In genomic region chr1:14778882-14779594, GRCh38 we compare ENCODE assay signal across 8 cellular contexts.
DNase-seq lines count a peak whose midpoint lies in the region; ATAC-seq and TF ChIP-seq lines count a peak whose summit lies in the region.

No MANE protein-coding gene starts in this region.

- no peaks in the 10 kb centered on the region for H3K79me2 ChIP-seq in neural progenitor cell (ENCODE audit: low read depth)

- H3K4me2 ChIP-seq in neural progenitor cell: peak overlapping the region; percentile 49

- H3K27ac Mint-ChIP-seq in endodermal cell: peak overlapping the region; percentile 78
- H3K27ac Mint-ChIP-seq in neural progenitor cell: no peak overlapping the region

- 55 to 63% methylated on average over 9 to 10 of the region's 10 CpGs for WGBS in endodermal cell (ENCODE audit: insufficient coverage in 1 of 2, insufficient read length in 1 of 2), 2 experiments

- peaks cover 32% of the 10 kb centered on the region for H4K20me1 ChIP-seq in neural progenitor cell (ENCODE audit: low read depth)

- H3K4me1 ChIP-seq in endodermal cell (ENCODE audit: control insufficient read depth, insufficient read depth, low read length) (peaks cover 7% of the 10 kb centered on the region), neural progenitor cell (peaks cover 50% of the 10 kb centered on the region)

- DNase-seq in AG20443 (ENCODE audit: low spot score) (peak; percentile 74), GM13976 (ENCODE audit: low spot score) (peak; percentile 61), RPMI8226 (peak; percentile 62), endodermal cell (peak; percentile 94), neural progenitor cell (ENCODE audit: low spot score) (peak; percentile 84), mesenteric fat pad (ENCODE audit: low spot score) (no peak)

- H3K4me3 Mint-ChIP-seq in endodermal cell (no peak overlapping the region), neural progenitor cell (peak overlapping the region; percentile 17)

- H2AFZ ChIP-seq in neural progenitor cell (replicated peaks): no peak overlapping the region

- no peaks in the 10 kb centered on the region for H3K9me3 ChIP-seq in endodermal cell (ENCODE audit: control insufficient read depth, low read length)
- no peaks in the 10 kb centered on the region for H3K9me3 ChIP-seq in neural progenitor cell (ENCODE audit: low read depth)

- H3K36me3 ChIP-seq in endodermal cell (ENCODE audit: control insufficient read depth, insufficient read depth, low read length): no peaks in the 10 kb centered on the region
- no peaks in the 10 kb centered on the region for H3K36me3 ChIP-seq in neural progenitor cell

- H3K9ac ChIP-seq in endodermal cell (ENCODE audit: extremely low read depth, low read length, poor library complexity, severe bottlenecking): no peak overlapping the region
- no peak overlapping the region for H3K9ac ChIP-seq in neural progenitor cell

- no peaks in the 10 kb centered on the region for H3K36me3 Mint-ChIP-seq in endodermal cell (ENCODE audit: low read depth)
- H3K36me3 Mint-ChIP-seq in neural progenitor cell: peaks cover 2% of the 10 kb centered on the region

- H3K4me1 Mint-ChIP-seq in endodermal cell: peaks cover 48% of the 10 kb centered on the region
- H3K4me1 Mint-ChIP-seq in neural progenitor cell: peaks cover 54% of the 10 kb centered on the region

- ATAC-seq in GM19328 (IDR thresholded peaks at IDR 0.05; ENCODE audit: unreplicated experiment) (no peak), HG02885 (IDR thresholded peaks at IDR 0.05; ENCODE audit: poor library complexity, unreplicated experiment) (no peak)

- peak; percentile 62 for TF ChIP-seq CTCF in GM13976 (IDR thresholded peaks at IDR 0.05; ENCODE audit: borderline replicate concordance, control extremely low read depth, extremely low read depth, insufficient read depth, missing control alignments)
- TF ChIP-seq CTCF in endodermal cell (conservative IDR thresholded peaks at IDR 0.05): peak; percentile 95
- TF ChIP-seq CTCF in neural progenitor cell (IDR thresholded peaks at IDR 0.05): peak; percentile 93

- peaks cover 40% of the 10 kb centered on the region for H3F3A ChIP-seq in neural progenitor cell (ENCODE audit: low read depth)

- no peaks in the 10 kb centered on the region for H3K27me3 ChIP-seq in endodermal cell (ENCODE audit: control insufficient read depth, insufficient read depth, low read length, poor library complexity, severe bottlenecking)
- H3K27me3 ChIP-seq in neural progenitor cell: no peaks in the 10 kb centered on the region

- H3K27ac ChIP-seq in endodermal cell (ENCODE audit: low read depth, low read length) (peak overlapping the region; percentile 21), neural progenitor cell (peak overlapping the region; percentile 81)

- no peak overlapping the region for H3K4me3 ChIP-seq in endodermal cell (ENCODE audit: low read length)
- H3K4me3 ChIP-seq in neural progenitor cell: no peak overlapping the region

- in situ Hi-C loops in GM13976 (cut with MboI; ENCODE audit: low sequenced_read_pairs, unreplicated experiment): no loop called here

- H3K9me3 Mint-ChIP-seq in endodermal cell (no peaks in the 10 kb centered on the region), neural progenitor cell (peaks cover 3% of the 10 kb centered on the region)

- no peaks in the 10 kb centered on the region for H3K27me3 Mint-ChIP-seq in endodermal cell (ENCODE audit: insufficient read depth)
- H3K27me3 Mint-ChIP-seq in neural progenitor cell (ENCODE audit: insufficient read depth, low read depth): peaks cover 12% of the 10 kb centered on the region
